Comparison of ENCODE assay signal across 1 cellular context in genomic region chr5:180649297-180650039, GRCh38.
TF ChIP-seq lines count a peak whose summit lies in the region.

FLT4 (minus strand) TSS chr5:180649600; CDS start chr5:180649545, 55 bp downstream.

TF ChIP-seq in HEK293, 187 proteins besides CTCF, POLR2A, EP300 and RAD21 (continued from another document):
- TF ChIP-seq ZNF148 (tag by site-specific recombination; IDR thresholded peaks at IDR 0.05; ENCODE audit: borderline replicate concordance) (no peak), ZNF274 (IDR thresholded peaks at IDR 0.05; ENCODE audit: low read length) (no peak), ZNF274 (tag by site-specific recombination; IDR thresholded peaks at IDR 0.05; ENCODE audit: borderline replicate concordance) (no peak), GLIS1 (tag by site-specific recombination; IDR thresholded peaks at IDR 0.05) (peak; percentile 22; the same call in 1 of the 2 replicates), ZBTB26 (tag by site-specific recombination; optimal IDR thresholded peaks at IDR 0.05) (peak; percentile 75), PATZ1 (tag by site-specific recombination; IDR thresholded peaks at IDR 0.05) (no peak)
